ENCODE assay signal across 15 cellular contexts in the genomic region with DNA sequence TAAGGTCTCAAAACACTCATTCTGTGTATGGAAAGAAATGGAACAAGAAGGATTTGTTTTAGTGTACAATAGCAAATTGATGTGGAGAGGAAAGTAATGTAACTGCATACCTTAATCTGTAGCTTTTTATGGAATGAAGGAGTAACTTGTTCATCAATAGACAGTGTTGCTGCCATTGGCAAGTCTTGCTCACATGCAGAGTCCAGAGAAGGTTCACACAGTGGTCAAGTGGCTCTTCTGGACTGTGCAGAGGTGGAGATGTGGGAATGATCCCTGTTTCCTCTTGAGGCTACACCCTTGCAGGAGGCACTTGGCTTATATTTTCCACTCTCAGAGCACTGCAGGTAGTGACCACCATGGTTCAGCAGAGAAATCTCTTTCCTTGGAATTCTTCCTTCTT.
"Had no signal": no experiment of that assay in that cellular context is flagged by ENCODE, and none has a peak within 500 bp of the region (broad histone marks: within the 10 kb centered on the region; RNA-seq: fewer than 3 reads in every experiment).

No MANE protein-coding gene starts in this region.

- H3K4me3 Mint-ChIP-seq: activated CD4-positive, alpha-beta T cell treated with anti-CD3 and anti-CD28 coated beads, Interleukin-2, amount 10 ng/mL, durations not matched to agents 7 days and 5 days; brain; naive thymus-derived CD8-positive, alpha-beta T cell; T-helper 1 cell treated with Interleukin-12 subunit alpha and Interleukin-12 subunit beta and Interleukin-4 antibody, amounts not matched to agents 30 μg/mL and 1 μg/mL, for 36 hours had no signal

- H3K36me3 Mint-ChIP-seq: brain; naive thymus-derived CD8-positive, alpha-beta T cell had no signal

- ATAC-seq: esophagus mucosa; mucosa of descending colon; naive thymus-derived CD8-positive, alpha-beta T cell had no signal

- H3K27ac Mint-ChIP-seq: activated CD4-positive, alpha-beta T cell treated with anti-CD3 and anti-CD28 coated beads, Interleukin-2, amount 10 ng/mL, durations not matched to agents 7 days and 5 days; brain; T-helper 1 cell treated with Interleukin-12 subunit alpha and Interleukin-12 subunit beta and Interleukin-4 antibody, amounts not matched to agents 30 μg/mL and 1 μg/mL, for 36 hours had no signal

- H3K9me3 Mint-ChIP-seq: naive thymus-derived CD8-positive, alpha-beta T cell; T-helper 1 cell treated with Interleukin-12 subunit alpha and Interleukin-12 subunit beta and Interleukin-4 antibody, amounts not matched to agents 30 μg/mL and 1 μg/mL, for 36 hours had no signal

- DNase-seq: activated CD4-positive, alpha-beta T cell treated with anti-CD3 and anti-CD28 coated beads, Interleukin-2, amount 10 ng/mL, durations not matched to agents 7 days and 5 days; activated CD4-positive, CD25-positive, alpha-beta regulatory T cell; activated naive CD4-positive, alpha-beta T cell treated with anti-CD3 and anti-CD28 coated beads, Interleukin-2, amount 50 U/mL, for 16 hours; adrenal gland; cerebellar nuclear complex; dorsolateral prefrontal cortex; foreskin fibroblast; glutamatergic neuron; mammary epithelial cell; mucosa of descending colon; naive thymus-derived CD8-positive, alpha-beta T cell; posterior cingulate gyrus had no signal
